6 cellular contexts compared by ENCODE assay signal in the genomic region with DNA sequence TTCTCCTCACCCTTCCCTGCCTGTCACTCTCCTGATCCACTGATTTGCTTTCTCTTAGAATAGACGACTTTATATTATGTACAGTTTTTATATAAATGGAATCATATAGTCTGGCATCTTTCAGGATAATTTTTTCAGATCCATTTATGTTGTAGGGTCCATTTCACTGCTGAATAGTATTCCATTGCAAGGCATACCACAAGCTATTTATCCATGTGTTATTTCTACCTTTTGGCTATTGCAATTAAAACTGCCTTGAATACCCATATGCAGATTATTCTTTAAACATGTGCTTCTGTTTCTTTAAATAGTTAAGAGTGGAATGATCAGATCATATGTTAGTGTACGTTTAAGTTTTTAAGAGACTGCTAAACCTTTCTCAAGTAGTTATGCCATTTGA.
"Had no signal": no experiment of that assay in that cellular context is flagged by ENCODE, and none has a peak within 500 bp of the region (broad histone marks: within the 10 kb centered on the region; RNA-seq: fewer than 3 reads in every experiment).

No MANE protein-coding gene starts in this region.

- ATAC-seq: GM23338 had no signal

- H2AFZ ChIP-seq: GM23338 had no signal

- H3K4me3 ChIP-seq: GM23338 had no signal

- H3K4me2 ChIP-seq: GM23338 had no signal

- DNase-seq: H9, HCEC 1CT, IMR-90 had no signal

- FAIRE-seq: H1, HTR-8/SVneo had no signal
